Comparison of ENCODE assay signal across 24 cellular contexts in the genomic region with DNA sequence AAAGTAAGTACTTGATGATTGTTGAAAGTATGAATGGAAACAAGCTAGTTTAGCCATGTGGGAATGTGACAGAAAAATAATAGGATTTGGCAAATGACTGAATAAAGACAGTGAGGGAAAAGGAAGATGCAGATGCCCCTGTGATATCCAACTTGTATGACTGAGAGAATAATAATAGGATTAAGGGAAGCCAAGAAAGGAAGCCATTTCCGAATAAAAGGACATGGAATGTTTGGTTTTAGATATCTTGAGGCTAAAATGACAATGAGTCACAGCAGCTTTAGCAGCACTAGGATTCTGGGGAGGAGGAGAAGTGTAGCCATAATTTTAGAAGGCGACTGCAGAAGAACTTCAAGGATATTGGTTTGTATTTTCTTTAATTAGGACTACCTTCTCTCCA.
DNase-seq lines count a peak whose midpoint lies in the region; ATAC-seq and TF ChIP-seq lines count a peak whose summit lies in the region.
"Had no signal": no experiment of that assay in that cellular context is flagged by ENCODE, and none has a peak within 500 bp of the region (broad histone marks: within the 10 kb centered on the region; RNA-seq: fewer than 3 reads in every experiment).

No MANE protein-coding gene starts in this region.

- ATAC-seq in Right ventricle myocardium superior (ENCODE audit: poor library complexity): no peak
- ATAC-seq: activated naive CD4-positive, alpha-beta T cell treated with anti-CD3 and anti-CD28 coated beads, Interleukin-2, amount 50 U/mL, for 72 hours; body of pancreas; psoas muscle; T-cell had no signal

- intact Hi-C loops in Right ventricle myocardium superior (cut with DNase I): no loop called here

- peak overlapping the region; percentile 8 for H3K27ac Mint-ChIP-seq in osteocyte (ENCODE audit: unreplicated experiment)
- H3K27ac Mint-ChIP-seq: activated CD4-positive, alpha-beta memory T cell treated with anti-CD3 and anti-CD28 coated beads for 36 hours; activated naive CD4-positive, alpha-beta T cell treated with anti-CD3 and anti-CD28 coated beads, Interleukin-2, amount 50 U/mL, for 72 hours; activated T-helper 2 cell treated with anti-CD3 and anti-CD28 coated beads, Interferon-gamma antibody, Interleukin-2, Interleukin-4, amounts not matched to agents 10 μg/mL and 5 μg/mL and 100 μg/mL, durations not matched to agents 14 hours and 24 hours and 36 hours; T-cell had no signal

- no peak overlapping the region for H3K4me3 Mint-ChIP-seq in osteocyte (ENCODE audit: unreplicated experiment)
- H3K4me3 Mint-ChIP-seq: activated CD4-positive, alpha-beta memory T cell treated with anti-CD3 and anti-CD28 coated beads for 36 hours; T-cell had no signal

- H3K4me1 Mint-ChIP-seq in osteocyte (ENCODE audit: unreplicated experiment): peaks cover 10% of the 10 kb centered on the region
- H3K4me1 Mint-ChIP-seq: T-cell had no signal

- peaks cover 5% of the 10 kb centered on the region for H3K36me3 Mint-ChIP-seq in osteocyte (ENCODE audit: unreplicated experiment)
- H3K36me3 Mint-ChIP-seq: T-cell had no signal

- H3K4me3 ChIP-seq in choroid plexus epithelial cell (ENCODE audit: low read depth, low read length): no peak overlapping the region
- H3K4me3 ChIP-seq: BLaER1, body of pancreas, PC-9, psoas muscle had no signal

- no peak for TF ChIP-seq CTCF in choroid plexus epithelial cell (conservative IDR thresholded peaks at IDR 0.05; ENCODE audit: low read depth, low read length)
- no peak for TF ChIP-seq CTCF in osteocyte (IDR thresholded peaks at IDR 0.05)

- DNase-seq in EL: peak; percentile 50
- DNase-seq in RPMI7951 (ENCODE audit: low read depth): peak; percentile 69
- peak; percentile 16 for DNase-seq in choroid plexus epithelial cell (ENCODE audit: low read depth)
- DNase-seq in osteocyte (ENCODE audit: extremely low spot score, unreplicated experiment): no peak
- no peak for DNase-seq in NCI-H1436 (lab: John Stamatoyannopoulos, UW)
- no peak for DNase-seq in Right ventricle myocardium superior
- DNase-seq in NCI-H446 (lab: John Stamatoyannopoulos, UW): no peak
- DNase-seq in NCI-H1436 treated with DMSO at 0.1 percent for 48 hours (lab: John Stamatoyannopoulos, UW): no peak
- DNase-seq: ACHN; activated CD4-positive, alpha-beta memory T cell treated with anti-CD3 and anti-CD28 coated beads for 36 hours; activated CD8-positive, alpha-beta memory T cell treated with anti-CD3 and anti-CD28 coated beads, Interleukin-2, amount 50 U/mL, for 48 hours; body of pancreas; DMS53; Karpas-422; NCI-H1048; NCI-H2081; PC-9; psoas muscle; SIG-M5; stimulated activated CD4-positive, alpha-beta T cell treated with anti-CD3 and anti-CD28 coated beads, Interleukin-1b, Interleukin-23, amount 100 ng/mL, for 48 hours; T-cell had no signal

- H3K9me3 Mint-ChIP-seq in osteocyte (ENCODE audit: unreplicated experiment): no peaks in the 10 kb centered on the region

- no peaks in the 10 kb centered on the region for H3K27me3 Mint-ChIP-seq in osteocyte (ENCODE audit: unreplicated experiment)

Comparison
In these comparisons a context has a peak if more than half of its experiments do, and no peak if none do; other contexts are left out.
1. DNase-seq: peak in EL (single experiment), RPMI7951 (single experiment) and choroid plexus epithelial cell (single experiment); none in osteocyte (single experiment), NCI-H1436 (single experiment), Right ventricle myocardium superior (single experiment), NCI-H446 (0 of 2) and NCI-H1436 treated with DMSO at 0.1 percent for 48 hours (single experiment).